Comparison of ENCODE assay signal across 20 cellular contexts in genomic region chr2:127201452-127201851, GRCh38. TPM values are rescaled to one million over a fixed set of nuclear protein-coding genes. Genes with fewer than 3 reads are reported as not detected.
A peak's percentile ranks its signal among the peaks of the same experiment; 100 is the strongest.
DNase-seq lines count a peak whose midpoint lies in the region; TF ChIP-seq lines count a peak whose summit lies in the region.
"Had no signal": no experiment of that assay in that cellular context is flagged by ENCODE, and none has a peak within 500 bp of the region (broad histone marks: within the 10 kb centered on the region; RNA-seq: fewer than 3 reads in every experiment).

No MANE protein-coding gene starts in this region.

- no peaks in the 10 kb centered on the region for H3K9me3 Mint-ChIP-seq in type B pancreatic cell
- H3K9me3 Mint-ChIP-seq: IgD-negative memory B cell had no signal

- H3K27me3 ChIP-seq in brain microvascular endothelial cell (replicated peaks): no peaks in the 10 kb centered on the region
- H3K27me3 ChIP-seq: MG63, SJSA1 had no signal

- no peaks in the 10 kb centered on the region for H3K36me3 Mint-ChIP-seq in type B pancreatic cell
- H3K36me3 Mint-ChIP-seq: IgD-negative memory B cell had no signal

- DNase-seq in NCI-H524 (lab: John Stamatoyannopoulos, UW): peak; percentile 15 to 54
- DNase-seq in NCI-H524 treated with DMSO at 0.1 percent for 48 hours (lab: John Stamatoyannopoulos, UW): no peak
- peak; percentile 9 for DNase-seq in HT-29 (ENCODE audit: low spot score)
- DNase-seq in brain microvascular endothelial cell: no peak
- DNase-seq in type B pancreatic cell (ENCODE audit: extremely low spot score, unreplicated experiment): peak; percentile 43
- DNase-seq in activated T-cell treated with anti-CD3 and anti-CD28 coated beads for 4 hours: no peak
- no peak for DNase-seq in OCI-M1 (lab: John Stamatoyannopoulos, UW)
- DNase-seq: COR-L47, DMS153, Karpas-422, MG63, NCI-H1048, NCI-H1436 treated with DMSO at 0.1 percent for 48 hours, NCI-H2029, NCI-H774 had no signal

- in situ Hi-C loops in brain microvascular endothelial cell (cut with HindIII; ENCODE audit: low pct_ligation_motif_present, low sequenced_read_pairs): no loop called here

- H3K27me3 Mint-ChIP-seq in type B pancreatic cell: no peaks in the 10 kb centered on the region

- no peak overlapping the region for H3K27ac Mint-ChIP-seq in type B pancreatic cell
- H3K27ac Mint-ChIP-seq: B cell had no signal

- H3K27ac ChIP-seq in brain microvascular endothelial cell: no peak overlapping the region
- H3K27ac ChIP-seq: SJSA1 had no signal

- no peak overlapping the region for H3K4me3 Mint-ChIP-seq in type B pancreatic cell
- H3K4me3 Mint-ChIP-seq: B cell, IgD-negative memory B cell had no signal

- H3K36me3 ChIP-seq in brain microvascular endothelial cell (replicated peaks): no peaks in the 10 kb centered on the region
- H3K36me3 ChIP-seq: HAP-1, MG63, SJSA1 had no signal

- TF ChIP-seq CTCF in brain microvascular endothelial cell (IDR thresholded peaks at IDR 0.05; ENCODE audit: low read depth, low read length, missing control alignments) (peak; percentile 21), type B pancreatic cell (conservative IDR thresholded peaks at IDR 0.05) (no peak)

- H3K4me3 ChIP-seq in brain microvascular endothelial cell (ENCODE audit: low read depth, low read length): no peak overlapping the region
- H3K4me3 ChIP-seq: HAP-1, MG63, SJSA1 had no signal

- peaks cover 4% of the 10 kb centered on the region for H3K4me1 Mint-ChIP-seq in type B pancreatic cell (ENCODE audit: unreplicated experiment)

RNA-seq across cellular contexts. Expression of gene CYP27C1, which starts 18.6 kb away (rescaled TPM):
- not detected in 2 replicates for total RNA-seq in HT-29 (2014; rRNA removed; shearing (Covaris generic))
- total RNA-seq in type B pancreatic cell (ENCODE audit: low replicate concordance): 0.62 and 5.1 TPM in 2 replicates
- total RNA-seq: B cell, NCI-H460 had no signal

Comparison
In these comparisons a context has a peak if more than half of its experiments do, and no peak if none do; other contexts are left out.
1. DNase-seq: peak in NCI-H524 (2 of 2), HT-29 (single experiment) and type B pancreatic cell (single experiment); none in NCI-H524 treated with DMSO at 0.1 percent for 48 hours (single experiment), brain microvascular endothelial cell (single experiment), activated T-cell treated with anti-CD3 and anti-CD28 coated beads for 4 hours (single experiment) and OCI-M1 (single experiment).